8 cellular contexts compared by ENCODE assay signal in the genomic region with DNA sequence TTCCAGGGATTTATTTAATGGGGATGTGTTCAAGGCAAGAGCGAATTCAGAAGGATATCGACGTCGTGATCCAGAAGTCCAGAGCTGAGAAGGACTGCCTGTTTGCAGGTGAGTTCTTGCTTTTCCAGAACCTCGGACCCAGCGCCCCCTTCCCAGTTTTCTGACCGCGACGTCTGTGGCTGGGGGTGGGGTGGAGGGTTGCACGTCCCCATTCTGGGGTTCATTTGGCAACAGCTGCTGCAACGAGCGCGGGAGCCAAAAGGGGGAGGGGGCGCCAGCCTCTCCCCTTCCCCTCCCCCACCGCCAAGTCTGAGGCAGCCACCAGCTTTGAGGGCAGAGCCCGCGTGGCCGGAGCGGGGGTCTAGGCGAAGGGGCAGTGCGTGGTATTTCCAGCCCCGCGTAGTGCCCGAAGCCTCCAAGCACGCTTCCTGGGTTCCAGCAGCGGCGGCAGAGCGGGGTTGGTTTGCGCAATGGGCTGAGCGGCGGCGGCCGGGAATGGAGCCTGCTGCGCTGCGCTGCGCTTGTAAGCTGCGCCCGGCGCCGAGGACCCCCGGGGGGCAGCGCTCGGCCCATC. TPM values are rescaled to one million over a fixed set of nuclear protein-coding genes. Genes with fewer than 3 reads are reported as not detected.
DNase-seq lines count a peak whose midpoint lies in the region; ATAC-seq lines count a peak whose summit lies in the region.

No MANE protein-coding gene starts in this region.

- H3K27me3 Mint-ChIP-seq in T-helper 17 cell (no peaks in the 10 kb centered on the region), memory B cell (no peaks in the 10 kb centered on the region)

- H3K36me3 Mint-ChIP-seq in T-helper 17 cell (ENCODE audit: low read depth) (peaks cover 11% of the 10 kb centered on the region), memory B cell (peaks cover 3% of the 10 kb centered on the region)

- H3K4me1 Mint-ChIP-seq in T-helper 17 cell (peaks cover 34% of the 10 kb centered on the region), memory B cell (peaks cover 27% of the 10 kb centered on the region)

- ATAC-seq in GM21528 (IDR thresholded peaks at IDR 0.05; ENCODE audit: low FRiP score, unreplicated experiment), result peak; percentile 40
- ATAC-seq in T-helper 17 cell, result peak; percentile 47
- ATAC-seq in memory B cell (ENCODE audit: low read depth), result peak; percentile 30
- no peak for ATAC-seq in stimulated activated naive CD8-positive, alpha-beta T cell treated with anti-CD3 and anti-CD28 coated beads, Interleukin-15, Interleukin-2, amounts not matched to agents 100 U/mL and 50 U/mL, for 24 hours

- no peaks in the 10 kb centered on the region for H3K9me3 ChIP-seq in T-helper 17 cell (ENCODE audit: control insufficient read depth, low read length, poor library complexity, severe bottlenecking)

- H3K27ac Mint-ChIP-seq in T-helper 17 cell, result peak overlapping the region; percentile 100
- H3K27ac Mint-ChIP-seq in memory B cell, result peak overlapping the region; percentile 98

- H3K4me3 ChIP-seq in GM08714 (ENCODE audit: low read length), result peak overlapping the region; percentile 89

- peak overlapping the region; percentile 98 for H3K4me3 Mint-ChIP-seq in T-helper 17 cell
- H3K4me3 Mint-ChIP-seq in memory B cell, result peak overlapping the region; percentile 94

- DNase-seq in HuH-7 (ENCODE audit: low spot score) (peak; percentile 21), T-helper 17 cell (no peak), ecto neural progenitor cell (ENCODE audit: low spot score) (peak; percentile 81), memory B cell (ENCODE audit: low spot score in 2 of 2) (no peak), inferior parietal cortex (ENCODE audit: extremely low spot score) (no peak)
- peak; percentile 54 for DNase-seq in stimulated activated naive CD8-positive, alpha-beta T cell treated with anti-CD3 and anti-CD28 coated beads, Interleukin-15, Interleukin-2, amounts not matched to agents 100 U/mL and 50 U/mL, for 24 hours

- no peaks in the 10 kb centered on the region for H3K9me3 Mint-ChIP-seq in memory B cell

RNA-seq across cellular contexts. Expression of a gene that starts 0.7 kb away (rescaled TPM):
- total RNA-seq in T-helper 17 cell, result 100 to 1,000 TPM; 183 to 204 TPM

Comparison
In these comparisons a context has a peak if more than half of its experiments do, and no peak if none do; other contexts are left out.
1. DNase-seq: peak in HuH-7 (single experiment), ecto neural progenitor cell (single experiment) and stimulated activated naive CD8-positive, alpha-beta T cell treated with anti-CD3 and anti-CD28 coated beads, Interleukin-15, Interleukin-2, amounts not matched to agents 100 U/mL and 50 U/mL, for 24 hours (single experiment); none in T-helper 17 cell (0 of 3), memory B cell (0 of 2) and inferior parietal cortex (single experiment).